Comparison of ENCODE assay signal across 13 cellular contexts in genomic region chr1:234985531-234986294, GRCh38.
DNase-seq lines count a peak whose midpoint lies in the region; ATAC-seq, FAIRE-seq and TF ChIP-seq lines count a peak whose summit lies in the region.
"Had no signal": no experiment of that assay in that cellular context is flagged by ENCODE, and none has a peak within 500 bp of the region (broad histone marks: within the 10 kb centered on the region; RNA-seq: fewer than 3 reads in every experiment).

No MANE protein-coding gene starts in this region.

- H3K27ac ChIP-seq in astrocyte (ENCODE audit: low read depth, low read length) (peak overlapping the region; percentile 90), mesenchymal stem cell (ENCODE audit: low read length, poor library complexity, severe bottlenecking) (no peak overlapping the region), subcutaneous abdominal adipose tissue (ENCODE audit: low read depth, low read length) (peak overlapping the region; percentile 19)

- H4K8ac ChIP-seq in mesenchymal stem cell (ENCODE audit: low read length), result no peak overlapping the region

- CTCF ChIA-PET in activated CD4-positive, alpha-beta T cell treated with anti-CD3 and anti-CD28 coated beads for 36 hours (lab: Charles Lee), result interaction anchor here (1.2 to 1.7 kb wide), 2 partner anchors 12 to 24 kb away, joined by 3 to 4 read pairs; no protein-coding TSS in a partner anchor

- no peak for ATAC-seq in activated CD4-positive, alpha-beta T cell treated with anti-CD3 and anti-CD28 coated beads for 36 hours
- ATAC-seq in GM21447 (IDR thresholded peaks at IDR 0.05; ENCODE audit: unreplicated experiment) (no peak), GM21528 (IDR thresholded peaks at IDR 0.05; ENCODE audit: low FRiP score, unreplicated experiment) (no peak), HG03378 (IDR thresholded peaks at IDR 0.05; ENCODE audit: unreplicated experiment) (no peak)

- TF ChIP-seq CTCF in astrocyte (IDR thresholded peaks at IDR 0.05; ENCODE audit: insufficient read depth, low read depth, low read length), result no peak

- peak overlapping the region; percentile 96 for H2BK120ac ChIP-seq in mesenchymal stem cell (ENCODE audit: low read depth, low read length)

- DNase-seq in activated CD4-positive, alpha-beta T cell treated with anti-CD3 and anti-CD28 coated beads for 36 hours, result no peak
- no peak for DNase-seq in activated CD4-positive, alpha-beta T cell treated with anti-CD3 and anti-CD28 coated beads for 4 hours
- no peak for DNase-seq in astrocyte (ENCODE audit: low read depth)
- no peak for DNase-seq in mesenchymal stem cell
- DNase-seq: erythroblast, immature natural killer cell, NCI-H1417, NCI-H774, ovary had no signal

- no peaks in the 10 kb centered on the region for H3K27me3 ChIP-seq in astrocyte (ENCODE audit: insufficient read depth, low read length)
- H3K27me3 ChIP-seq in mesenchymal stem cell (ENCODE audit: control insufficient read depth in 1 of 2, insufficient read depth in 1 of 2, low read length in 2 of 2), result no peaks in the 10 kb centered on the region
- H3K27me3 ChIP-seq in subcutaneous abdominal adipose tissue (ENCODE audit: control insufficient read depth in 5 of 5, insufficient read depth in 4 of 5, low read length in 5 of 5), result no peaks in the 10 kb centered on the region
- H3K27me3 ChIP-seq: ovary had no signal

- H3K4me1 ChIP-seq in astrocyte (ENCODE audit: insufficient read depth, low read length) (peaks cover 48% of the 10 kb centered on the region), mesenchymal stem cell (ENCODE audit: control insufficient read depth, insufficient read depth, low read depth, low read length) (peaks cover 26% of the 10 kb centered on the region), subcutaneous abdominal adipose tissue (ENCODE audit: control insufficient read depth in 5 of 5, insufficient read depth in 5 of 5, low read length in 5 of 5) (peaks cover 15 to 59% (median 50%) of the 10 kb centered on the region in 5 donors)

- H2BK12ac ChIP-seq in mesenchymal stem cell (ENCODE audit: low read length in 2 of 2), result peak overlapping the region; percentile 99

- no peak for FAIRE-seq in astrocyte (lab: Jason Lieb, UNC)

- H3K9me3 Mint-ChIP-seq in activated CD4-positive, alpha-beta T cell treated with anti-CD3 and anti-CD28 coated beads for 36 hours (ENCODE audit: low read depth), result no peaks in the 10 kb centered on the region
- peaks cover under 1% of the 10 kb centered on the region for H3K9me3 Mint-ChIP-seq in astrocyte (ENCODE audit: unreplicated experiment)
- H3K9me3 Mint-ChIP-seq: immature natural killer cell had no signal

- H2BK5ac ChIP-seq in mesenchymal stem cell (ENCODE audit: low read depth, low read length, poor library complexity, severe bottlenecking), result no peak overlapping the region

- peak overlapping the region; percentile 94 for H4K91ac ChIP-seq in mesenchymal stem cell (ENCODE audit: low read length)

- no peak overlapping the region for H3K4me3 ChIP-seq in astrocyte (ENCODE audit: insufficient read depth, low read depth, low read length)
- no peak overlapping the region for H3K4me3 ChIP-seq in mesenchymal stem cell (ENCODE audit: insufficient read depth in 1 of 2, low read depth in 1 of 2, low read length in 2 of 2)
- H3K4me3 ChIP-seq in subcutaneous abdominal adipose tissue (ENCODE audit: low read depth in 1 of 5, low read length in 5 of 5), result no peak overlapping the region
- H3K4me3 ChIP-seq: ovary had no signal

- no peak overlapping the region for H3K23ac ChIP-seq in mesenchymal stem cell (ENCODE audit: low read length in 2 of 2)

- peaks cover 2% of the 10 kb centered on the region for H3K79me1 ChIP-seq in mesenchymal stem cell (replicated peaks; ENCODE audit: low read length, poor library complexity, severe bottlenecking)

- no peaks in the 10 kb centered on the region for H3K9me3 ChIP-seq in astrocyte (ENCODE audit: insufficient read depth, low read depth, low read length)
- no peaks in the 10 kb centered on the region for H3K9me3 ChIP-seq in mesenchymal stem cell (ENCODE audit: control insufficient read depth, low read length)
- H3K9me3 ChIP-seq in subcutaneous abdominal adipose tissue (ENCODE audit: control insufficient read depth in 5 of 5, low read length in 5 of 5), result no peaks in the 10 kb centered on the region
- H3K9me3 ChIP-seq: ovary had no signal

- H2BK15ac ChIP-seq in mesenchymal stem cell (ENCODE audit: low read depth, poor library complexity, severe bottlenecking), result peak overlapping the region; percentile 33

- H3K18ac ChIP-seq in mesenchymal stem cell (ENCODE audit: low read depth in 1 of 2, low read length in 2 of 2), result peak overlapping the region; percentile 98 to 99

- H2AFZ ChIP-seq in astrocyte (ENCODE audit: low read depth, low read length), result no peak overlapping the region
- no peak overlapping the region for H2AFZ ChIP-seq in mesenchymal stem cell (ENCODE audit: low read depth, low read length)

- peak overlapping the region in 1 of 2 experiments; percentile 79 for H3K14ac ChIP-seq in mesenchymal stem cell (ENCODE audit: low read length in 2 of 2)

- H3K9ac ChIP-seq in astrocyte (ENCODE audit: low read length), result peak overlapping the region; percentile 51
- no peak overlapping the region for H3K9ac ChIP-seq in mesenchymal stem cell (ENCODE audit: low read length)
- H3K9ac ChIP-seq in subcutaneous abdominal adipose tissue (ENCODE audit: low read length in 5 of 5), result peak overlapping the region in 1 of 5 donors; percentile 10

- H2AK5ac ChIP-seq in mesenchymal stem cell (ENCODE audit: low read length, severe bottlenecking), result peak overlapping the region; percentile 96

- intact Hi-C loops in activated CD4-positive, alpha-beta T cell treated with anti-CD3 and anti-CD28 coated beads for 36 hours (cut with DNase I, micrococcal nuclease), result no loop called here

- H3K36me3 Mint-ChIP-seq in activated CD4-positive, alpha-beta T cell treated with anti-CD3 and anti-CD28 coated beads for 36 hours (ENCODE audit: low read depth), result peaks cover 3% of the 10 kb centered on the region
- H3K36me3 Mint-ChIP-seq in astrocyte (ENCODE audit: low read depth, unreplicated experiment), result no peaks in the 10 kb centered on the region
- H3K36me3 Mint-ChIP-seq: immature natural killer cell had no signal

- H3K4me1 Mint-ChIP-seq in activated CD4-positive, alpha-beta T cell treated with anti-CD3 and anti-CD28 coated beads for 36 hours, result peaks cover 68% of the 10 kb centered on the region
- peaks cover 43% of the 10 kb centered on the region for H3K4me1 Mint-ChIP-seq in astrocyte (ENCODE audit: low read depth, unreplicated experiment)

- no peaks in the 10 kb centered on the region for H4K20me1 ChIP-seq in astrocyte (ENCODE audit: insufficient read depth, low read length)

- POLR2A ChIA-PET in activated CD4-positive, alpha-beta T cell treated with anti-CD3 and anti-CD28 coated beads for 36 hours (lab: Charles Lee), result no interaction called here

- H3K27me3 Mint-ChIP-seq in activated CD4-positive, alpha-beta T cell treated with anti-CD3 and anti-CD28 coated beads for 36 hours, result no peaks in the 10 kb centered on the region
- no peaks in the 10 kb centered on the region for H3K27me3 Mint-ChIP-seq in astrocyte (ENCODE audit: low read depth, unreplicated experiment)

- H3K79me2 ChIP-seq in astrocyte (ENCODE audit: insufficient read depth, low read length), result no peaks in the 10 kb centered on the region

- no peaks in the 10 kb centered on the region for H3K36me3 ChIP-seq in astrocyte (ENCODE audit: insufficient read depth, low read length)
- H3K36me3 ChIP-seq in mesenchymal stem cell (ENCODE audit: control insufficient read depth in 1 of 2, insufficient read depth in 2 of 2, low read depth in 1 of 2, low read length in 2 of 2), result no peaks in the 10 kb centered on the region
- no peaks in the 10 kb centered on the region for H3K36me3 ChIP-seq in subcutaneous abdominal adipose tissue (ENCODE audit: control insufficient read depth in 5 of 5, insufficient read depth in 5 of 5, low read length in 5 of 5)
- H3K36me3 ChIP-seq: ovary had no signal

- H3K4ac ChIP-seq in mesenchymal stem cell (ENCODE audit: low read depth in 1 of 2, low read length in 2 of 2), result peak overlapping the region in 1 of 2 experiments; percentile 99

- H3K27ac Mint-ChIP-seq in activated CD4-positive, alpha-beta T cell treated with anti-CD3 and anti-CD28 coated beads for 36 hours, result peak overlapping the region; percentile 25
- peak overlapping the region; percentile 94 for H3K27ac Mint-ChIP-seq in astrocyte (ENCODE audit: unreplicated experiment)

- H3K4me3 Mint-ChIP-seq in activated CD4-positive, alpha-beta T cell treated with anti-CD3 and anti-CD28 coated beads for 36 hours, result no peak overlapping the region
- no peak overlapping the region for H3K4me3 Mint-ChIP-seq in astrocyte (ENCODE audit: unreplicated experiment)
- H3K4me3 Mint-ChIP-seq: immature natural killer cell had no signal

- H3K4me2 ChIP-seq in astrocyte (ENCODE audit: low read length) (no peak overlapping the region), mesenchymal stem cell (ENCODE audit: low read length, poor library complexity, severe bottlenecking) (no peak overlapping the region)

- 98% methylated on average over 7 of the region's 10 CpGs for WGBS in mesenchymal stem cell
